In the genomic region with DNA sequence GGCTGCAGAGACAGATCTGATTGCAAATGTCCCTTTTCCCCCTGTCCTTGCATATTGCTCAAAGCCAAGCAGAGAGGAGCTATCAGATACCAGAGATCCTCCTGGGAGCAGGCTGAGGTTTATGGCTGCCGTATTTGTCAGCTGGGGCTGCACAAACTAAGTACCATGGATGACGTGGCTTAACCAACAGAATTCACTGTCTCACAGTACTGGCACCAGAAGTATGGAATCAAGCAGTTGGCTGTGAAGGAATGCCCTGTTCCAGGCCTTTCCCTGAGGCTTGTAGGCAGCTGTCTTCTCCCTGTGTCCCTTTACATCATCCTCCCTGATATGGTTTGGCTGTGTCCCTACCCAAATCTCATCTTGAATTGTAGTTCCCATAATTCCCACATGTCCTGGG, we compare ENCODE assay signal across 25 cellular contexts. TPM values are rescaled to one million over a fixed set of nuclear protein-coding genes. Genes with fewer than 3 reads are reported as not detected.
"Had no signal": no experiment of that assay in that cellular context is flagged by ENCODE, and none has a peak within 500 bp of the region (broad histone marks: within the 10 kb centered on the region; RNA-seq: fewer than 3 reads in every experiment).

No MANE protein-coding gene starts in this region.

- H3K4me3 ChIP-seq: pancreas, prostate gland, spleen, tibial nerve had no signal

- H3K4me1 ChIP-seq: prostate gland had no signal

- H3K9me3 Mint-ChIP-seq: activated CD4-positive, alpha-beta memory T cell treated with anti-CD3 and anti-CD28 coated beads, Interleukin-2, amount 10 ng/mL, durations not matched to agents 7 days and 5 days; effector memory CD8-positive, alpha-beta T cell had no signal

- ATAC-seq: activated CD4-positive, CD25-positive, alpha-beta regulatory T cell treated with anti-CD3 and anti-CD28 coated beads, Interleukin-2, amount 50 U/mL, for 24 hours; effector memory CD8-positive, alpha-beta T cell; left ventricle myocardium superior; naive thymus-derived CD4-positive, alpha-beta T cell; pancreas; sciatic nerve had no signal

- H3K27me3 ChIP-seq: pancreas had no signal

- H3K9me3 ChIP-seq: pancreas, prostate gland, tibial nerve had no signal

- H3K27ac Mint-ChIP-seq: activated CD4-positive, alpha-beta memory T cell treated with anti-CD3 and anti-CD28 coated beads, Interleukin-2, amount 10 ng/mL, durations not matched to agents 7 days and 5 days; activated T-cell treated with anti-CD3 and anti-CD28 coated beads, Interleukin-2, amount 50 U/mL, for 24 hours; effector memory CD8-positive, alpha-beta T cell; naive thymus-derived CD4-positive, alpha-beta T cell had no signal

- H3K27ac ChIP-seq: pancreas, prostate gland, spleen, tibial nerve, VCaP had no signal

- DNase-seq: activated CD4-positive, alpha-beta memory T cell treated with anti-CD3 and anti-CD28 coated beads, Interleukin-2, amount 10 ng/mL, durations not matched to agents 7 days and 5 days; activated CD4-positive, alpha-beta T cell treated with anti-CD3 and anti-CD28 coated beads for 48 hours; activated CD8-positive, alpha-beta memory T cell treated with anti-CD3 and anti-CD28 coated beads, Interleukin-2, amount 50 U/mL, for 48 hours; activated gamma-delta T cell treated with Interleukin-2 at 50 U/mL for 16 hours; activated naive CD4-positive, alpha-beta T cell treated with anti-CD3 and anti-CD28 coated beads, Interleukin-2, amount 50 U/mL, for 16 hours; activated T-cell treated with anti-CD3 and anti-CD28 coated beads, Interleukin-2, amount 50 U/mL, for 24 hours; amniotic stem cell; caudate nucleus; cortex of kidney; effector memory CD8-positive, alpha-beta T cell; erythroblast; left ventricle myocardium superior; naive thymus-derived CD4-positive, alpha-beta T cell; pancreas; retina; spleen; stimulated activated naive CD4-positive, alpha-beta T cell had no signal

- H3K36me3 ChIP-seq: pancreas, prostate gland, spleen, tibial nerve had no signal

- H3K4me3 Mint-ChIP-seq: activated CD4-positive, alpha-beta memory T cell treated with anti-CD3 and anti-CD28 coated beads, Interleukin-2, amount 10 ng/mL, durations not matched to agents 7 days and 5 days; activated T-cell treated with anti-CD3 and anti-CD28 coated beads, Interleukin-2, amount 50 U/mL, for 24 hours had no signal

RNA-seq across cellular contexts. Expression of gene CFAP90, which starts 2.6 kb away (rescaled TPM):
- total RNA-seq: activated CD4-positive, alpha-beta memory T cell treated with anti-CD3 and anti-CD28 coated beads, Interleukin-2, amount 10 ng/mL, durations not matched to agents 7 days and 5 days; left ventricle myocardium superior; lung microvascular endothelial cell; mucosa of gallbladder; naive thymus-derived CD4-positive, alpha-beta T cell; T-helper 1 cell treated with Interleukin-12 subunit alpha and Interleukin-12 subunit beta and Interleukin-4 antibody, amounts not matched to agents 30 ng/mL and 1 ng/mL, for 36 hours; tibial nerve had no signal
